19 cellular contexts compared by ENCODE assay signal in the genomic region with DNA sequence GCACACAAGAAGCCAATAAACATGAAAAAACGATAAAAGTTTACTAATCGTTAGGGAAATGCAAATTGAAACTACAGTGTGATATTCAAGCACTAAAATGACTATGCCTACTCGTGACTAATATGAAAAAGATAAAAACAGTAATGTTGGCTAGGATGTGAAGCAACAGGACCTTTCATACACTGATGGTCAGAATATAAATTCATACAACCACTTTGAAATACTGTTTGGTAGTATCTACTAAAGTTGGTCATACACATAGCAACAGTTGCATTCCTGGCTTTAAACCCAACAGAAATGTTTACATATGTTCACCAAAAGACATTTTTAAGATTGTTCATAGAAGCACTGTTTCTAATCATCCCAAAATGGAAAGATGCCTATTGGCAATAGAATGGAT.
"Had no signal": no experiment of that assay in that cellular context is flagged by ENCODE, and none has a peak within 500 bp of the region (broad histone marks: within the 10 kb centered on the region; RNA-seq: fewer than 3 reads in every experiment).

No MANE protein-coding gene starts in this region.

- H3K4me2 ChIP-seq: hepatocyte had no signal

- DNase-seq: activated CD4-positive, alpha-beta T cell treated with anti-CD3 and anti-CD28 coated beads, Interleukin-2, amount 50 U/mL, for 1 hour; activated naive CD4-positive, alpha-beta T cell treated with Interleukin-2 at 50 U/mL for 16 hours; endodermal cell; islet precursor cell; mammary epithelial cell; naive thymus-derived CD4-positive, alpha-beta T cell; posterior cingulate gyrus; stimulated activated CD4-positive, alpha-beta T cell treated with anti-CD3 and anti-CD28 coated beads, Interleukin-15, amount 100 ng/mL, for 24 hours; stimulated activated CD4-positive, alpha-beta T cell treated with anti-CD3 and anti-CD28 coated beads, Interleukin-4, amount 100 ng/mL, for 1 hour; stimulated activated naive CD4-positive, alpha-beta T cell treated with Interleukin-2 at 50 U/mL for 16 hours; substantia nigra; T-helper 17 cell; WERI-Rb-1 had no signal

- H3K27me3 Mint-ChIP-seq: naive thymus-derived CD4-positive, alpha-beta T cell; T-helper 17 cell had no signal

- H3K27me3 ChIP-seq: hepatocyte, tibial nerve, vagina had no signal

- H3K9me3 Mint-ChIP-seq: activated T-helper 1 cell treated with anti-CD3 and anti-CD28 coated beads, Interleukin-12 subunit alpha, Interleukin-12 subunit beta, Interleukin-2, Interleukin-4 antibody, amounts not matched to agents 30 ng/mL and 10 ng/mL and 1 ng/mL, durations not matched to agents 14 hours and 24 hours and 36 hours; endodermal cell; naive thymus-derived CD4-positive, alpha-beta T cell had no signal

- H2AFZ ChIP-seq: hepatocyte had no signal

- H3K4me1 Mint-ChIP-seq: endodermal cell had no signal

- H3K27ac ChIP-seq: hepatocyte, skin epidermis, tibial nerve, vagina, WERI-Rb-1 had no signal

- H3K4me3 Mint-ChIP-seq: activated T-helper 1 cell treated with anti-CD3 and anti-CD28 coated beads, Interleukin-12 subunit alpha, Interleukin-12 subunit beta, Interleukin-2, Interleukin-4 antibody, amounts not matched to agents 30 ng/mL and 10 ng/mL and 1 ng/mL, durations not matched to agents 14 hours and 24 hours and 36 hours; endodermal cell; naive thymus-derived CD4-positive, alpha-beta T cell; T-helper 17 cell had no signal

- H3K4me3 ChIP-seq: hepatocyte, skin epidermis, tibial nerve, vagina had no signal

- ATAC-seq: left lobe of liver; naive thymus-derived CD4-positive, alpha-beta T cell; T-helper 17 cell had no signal

- H3K4me1 ChIP-seq: vagina had no signal

- H3K79me2 ChIP-seq: hepatocyte had no signal

- H3K9me3 ChIP-seq: tibial nerve, vagina had no signal

- H3K27ac Mint-ChIP-seq: activated T-helper 1 cell treated with anti-CD3 and anti-CD28 coated beads, Interleukin-12 subunit alpha, Interleukin-12 subunit beta, Interleukin-2, Interleukin-4 antibody, amounts not matched to agents 30 ng/mL and 10 ng/mL and 1 ng/mL, durations not matched to agents 14 hours and 24 hours and 36 hours; endodermal cell; T-helper 17 cell had no signal
